In genomic region chr16:29916979-29917378, GRCh38 we compare ENCODE assay signal across 23 cellular contexts. TPM values are rescaled to one million over a fixed set of nuclear protein-coding genes. Genes with fewer than 3 reads are reported as not detected.
DNase-seq lines count a peak whose midpoint lies in the region; ATAC-seq and TF ChIP-seq lines count a peak whose summit lies in the region.
"Had no signal": no experiment of that assay in that cellular context is flagged by ENCODE, and none has a peak within 500 bp of the region (broad histone marks: within the 10 kb centered on the region; RNA-seq: fewer than 3 reads in every experiment).

No MANE protein-coding gene starts in this region.

- H3K27me3 Mint-ChIP-seq in Calu3 (ENCODE audit: unreplicated experiment) (no peaks in the 10 kb centered on the region), HFFc6 (ENCODE audit: insufficient read depth) (no peaks in the 10 kb centered on the region)
- H3K27me3 Mint-ChIP-seq in activated naive CD4-positive, alpha-beta T cell treated with anti-CD3 and anti-CD28 coated beads for 36 hours (ENCODE audit: low read depth): no peaks in the 10 kb centered on the region
- H3K27me3 Mint-ChIP-seq: CD4-positive, CD25-positive, alpha-beta regulatory T cell had no signal

- in situ Hi-C loops in SK-MEL-5 (cut with HindIII; ENCODE audit: low pct_unique_long_range_greater_than_20kb, low sequenced_read_pairs): no loop called here

- ATAC-seq in foreskin keratinocyte: no peak
- ATAC-seq in HG02938 (IDR thresholded peaks at IDR 0.05; ENCODE audit: unreplicated experiment): no peak

- no peak overlapping the region for H3K4me3 Mint-ChIP-seq in Calu3 (ENCODE audit: low read depth, unreplicated experiment)
- H3K4me3 Mint-ChIP-seq in HFFc6: no peak overlapping the region
- no peak overlapping the region for H3K4me3 Mint-ChIP-seq in activated naive CD4-positive, alpha-beta T cell treated with anti-CD3 and anti-CD28 coated beads for 36 hours
- H3K4me3 Mint-ChIP-seq: CD4-positive, CD25-positive, alpha-beta regulatory T cell had no signal

- DNase-seq in Calu3 (no peak), HFFc6 (no peak), SK-MEL-5 (ENCODE audit: low read depth, low spot score) (peak; percentile 33), foreskin keratinocyte (no peak), activated T-cell treated with anti-CD3 and anti-CD28 coated beads for 4 hours (no peak)
- DNase-seq in activated naive CD4-positive, alpha-beta T cell treated with anti-CD3 and anti-CD28 coated beads for 36 hours: no peak
- DNase-seq: CD4-positive, CD25-positive, alpha-beta regulatory T cell; COR-L47; DMS 273 treated with DMSO at 0.1 percent for 48 hours; DMS79 treated with DMSO at 0.1 percent for 48 hours; GM23248; Kasumi-1; MG63; NCI-H1048; NCI-H1417 treated with DMSO at 0.1 percent for 48 hours; NCI-H187; NCI-H446; NCI-H526 treated with DMSO at 0.1 percent for 48 hours; OCI-M1; RPMI8226; SHP77 treated with DMSO at 0.1 percent for 48 hours; T-helper 1 cell had no signal

- H3K36me3 Mint-ChIP-seq in Calu3 (ENCODE audit: insufficient read depth, unreplicated experiment): peaks cover 82% of the 10 kb centered on the region
- H3K36me3 Mint-ChIP-seq in HFFc6 (ENCODE audit: low read depth): peaks cover 22% of the 10 kb centered on the region; the same call in 1 of the 2 replicates
- H3K36me3 Mint-ChIP-seq in activated naive CD4-positive, alpha-beta T cell treated with anti-CD3 and anti-CD28 coated beads for 36 hours (ENCODE audit: low read depth): peaks cover 20% of the 10 kb centered on the region

- CTCF ChIA-PET in Calu3 (lab: Charles Lee): interaction anchor here (0.5 to 2.7 kb wide), 4 partner anchors 9 to 116 kb away, joined by 3 to 12 read pairs (median 4); partner anchors contain the start of genes KCTD13 and TMEM219
- CTCF ChIA-PET in activated naive CD4-positive, alpha-beta T cell treated with anti-CD3 and anti-CD28 coated beads for 36 hours (lab: Charles Lee): interaction anchor here (0.6 to 1.6 kb wide), 5 partner anchors 11 to 230 kb away, joined by 3 to 4 read pairs (median 3); no protein-coding TSS in a partner anchor

- H3K4me1 Mint-ChIP-seq in Calu3 (ENCODE audit: low read depth, unreplicated experiment) (peaks cover 42% of the 10 kb centered on the region), HFFc6 (ENCODE audit: low read depth) (peaks cover 8% of the 10 kb centered on the region; the same call in 1 of the 2 replicates)
- H3K4me1 Mint-ChIP-seq in activated naive CD4-positive, alpha-beta T cell treated with anti-CD3 and anti-CD28 coated beads for 36 hours (ENCODE audit: low read depth): peaks cover 10% of the 10 kb centered on the region

- no peak overlapping the region for H3K27ac ChIP-seq in foreskin keratinocyte
- H3K27ac ChIP-seq: GM23248 had no signal

- no peaks in the 10 kb centered on the region for H3K4me1 ChIP-seq in foreskin keratinocyte

- no TSS peak for BruUV-seq in Calu3 (replicated peaks; lab: Mats Ljungman, UMichigan)

- intact Hi-C loops in Calu3 (cut with micrococcal nuclease; ENCODE audit: unreplicated experiment): no loop called here
- intact Hi-C loops in activated naive CD4-positive, alpha-beta T cell treated with anti-CD3 and anti-CD28 coated beads for 36 hours (cut with micrococcal nuclease): no loop called here

- no peaks in the 10 kb centered on the region for H3K9me3 Mint-ChIP-seq in Calu3 (ENCODE audit: low read depth, unreplicated experiment)
- H3K9me3 Mint-ChIP-seq in HFFc6: no peaks in the 10 kb centered on the region
- H3K9me3 Mint-ChIP-seq in activated naive CD4-positive, alpha-beta T cell treated with anti-CD3 and anti-CD28 coated beads for 36 hours: no peaks in the 10 kb centered on the region
- H3K9me3 Mint-ChIP-seq: CD4-positive, CD25-positive, alpha-beta regulatory T cell had no signal

- H3K27ac Mint-ChIP-seq in Calu3 (ENCODE audit: unreplicated experiment) (no peak overlapping the region), HFFc6 (no peak overlapping the region)
- H3K27ac Mint-ChIP-seq in activated naive CD4-positive, alpha-beta T cell treated with anti-CD3 and anti-CD28 coated beads for 36 hours: no peak overlapping the region

- peak; percentile 6 for TF ChIP-seq CTCF in Calu3 (IDR thresholded peaks at IDR 0.05; ENCODE audit: unreplicated experiment)
- TF ChIP-seq CTCF in HFFc6 (IDR thresholded peaks at IDR 0.05): peak; percentile 32
- TF ChIP-seq CTCF in foreskin keratinocyte (conservative IDR thresholded peaks at IDR 0.05): peak; percentile 2

- no peaks in the 10 kb centered on the region for H3K27me3 ChIP-seq in foreskin keratinocyte
- H3K27me3 ChIP-seq: MG63 had no signal

RNA-seq across cellular contexts. Expression of gene KCTD13, which starts 9.0 kb away (rescaled TPM):
- total RNA-seq in Calu3 (2022) (52.8 and 55.8 TPM in 2 replicates), foreskin keratinocyte (7.0 and 7.2 TPM in 2 replicates)
- total RNA-seq in HFFc6 (2021; fragmentation: NEBNext Ultra II Directional; extraction: Animal tissue kit (Norgen Biotek cat#: 25700)): 10 to 100 TPM; 13.9 to 17.0 (median 16.1) TPM
- 9.1 and 11.0 TPM in 2 replicates for total RNA-seq in SK-MEL-5 (2014; rRNA removed; shearing (Covaris generic))
- 42.9 and 92.3 TPM in 2 replicates for polyA plus RNA-seq in SK-MEL-5 (2015; cell fraction: cytosol; rRNA removed)
- polyA plus RNA-seq in SK-MEL-5 (2015; cell fraction: nucleus; rRNA removed): 66.0 and 77.2 TPM in 2 replicates
- 7.5 and 8.0 TPM in 2 replicates for polyA plus RNA-seq in foreskin keratinocyte
- 10 to 100 TPM; 25.8 to 29.4 TPM for total RNA-seq in activated naive CD4-positive, alpha-beta T cell treated with anti-CD3 and anti-CD28 coated beads for 36 hours

RNA-seq across cellular contexts. Expression of gene ASPHD1, which starts 16.7 kb away (rescaled TPM):
- total RNA-seq in Calu3 (2022) (54.1 and 64.1 TPM in 2 replicates), foreskin keratinocyte (2.1 and 2.4 TPM in 2 replicates)
- total RNA-seq in HFFc6 (2021; fragmentation: NEBNext Ultra II Directional; extraction: Animal tissue kit (Norgen Biotek cat#: 25700)): 10 to 100 TPM in 4 of 6 experiments, 1 to 10 TPM in 2; 5.1 to 15.9 (median 14.1) TPM
- total RNA-seq in SK-MEL-5 (2014; rRNA removed; shearing (Covaris generic)): 3.4 and 3.7 TPM in 2 replicates
- polyA plus RNA-seq in SK-MEL-5 (2015; cell fraction: cytosol; rRNA removed): 10.5 and 16.2 TPM in 2 replicates
- polyA plus RNA-seq in SK-MEL-5 (2015; cell fraction: nucleus; rRNA removed): 4.7 and 7.1 TPM in 2 replicates
- polyA plus RNA-seq in foreskin keratinocyte: 4.4 and 5.1 TPM in 2 replicates
- total RNA-seq in activated naive CD4-positive, alpha-beta T cell treated with anti-CD3 and anti-CD28 coated beads for 36 hours: 1 to 10 TPM; 1.3 to 1.7 TPM
- total RNA-seq: CD4-positive, CD25-positive, alpha-beta regulatory T cell had no signal
- polyA plus RNA-seq: CD4-positive, CD25-positive, alpha-beta regulatory T cell had no signal

RNA-seq across cellular contexts. Expression of gene SEZ6L2, which starts 17.6 kb away (rescaled TPM):
- total RNA-seq in Calu3 (2022) (68.9 and 92.1 TPM in 2 replicates), foreskin keratinocyte (2.0 and 2.6 TPM in 2 replicates)
- total RNA-seq in HFFc6 (2021; fragmentation: NEBNext Ultra II Directional; extraction: Animal tissue kit (Norgen Biotek cat#: 25700)): 1 to 10 TPM; 1.5 to 4.5 (median 3.9) TPM
- total RNA-seq in SK-MEL-5 (2014; rRNA removed; shearing (Covaris generic)): 8.7 and 10.3 TPM in 2 replicates
- 45.5 and 56.8 TPM in 2 replicates for polyA plus RNA-seq in SK-MEL-5 (2015; cell fraction: cytosol; rRNA removed)
- 4.7 and 14.3 TPM in 2 replicates for polyA plus RNA-seq in SK-MEL-5 (2015; cell fraction: nucleus; rRNA removed)
- polyA plus RNA-seq in foreskin keratinocyte: 2.4 and 2.7 TPM in 2 replicates
- total RNA-seq in activated naive CD4-positive, alpha-beta T cell treated with anti-CD3 and anti-CD28 coated beads for 36 hours: under 1 TPM; 0.30 to 0.31 TPM
- total RNA-seq: CD4-positive, CD25-positive, alpha-beta regulatory T cell had no signal
- polyA plus RNA-seq: CD4-positive, CD25-positive, alpha-beta regulatory T cell had no signal

RNA-seq across cellular contexts. Expression of gene TMEM219, which starts 44.9 kb away (rescaled TPM):
- total RNA-seq in Calu3 (2022) (91.1 and 92.1 TPM in 2 replicates), foreskin keratinocyte (74.1 and 86.6 TPM in 2 replicates)
- 100 to 1,000 TPM; 105 to 122 (median 110) TPM for total RNA-seq in HFFc6 (2021; fragmentation: NEBNext Ultra II Directional; extraction: Animal tissue kit (Norgen Biotek cat#: 25700))
- total RNA-seq in SK-MEL-5 (2014; rRNA removed; shearing (Covaris generic)): 48.2 and 51.8 TPM in 2 replicates
- polyA plus RNA-seq in SK-MEL-5 (2015; cell fraction: cytosol; rRNA removed): 86.6 and 92.4 TPM in 2 replicates
- 144 and 184 TPM in 2 replicates for polyA plus RNA-seq in SK-MEL-5 (2015; cell fraction: nucleus; rRNA removed)
- polyA plus RNA-seq in foreskin keratinocyte: 104 and 119 TPM in 2 replicates
- total RNA-seq in activated naive CD4-positive, alpha-beta T cell treated with anti-CD3 and anti-CD28 coated beads for 36 hours: 10 to 100 TPM; 31.9 to 35.5 TPM

RNA-seq across cellular contexts. Expression of gene CDIPT, which starts 54.0 kb away (rescaled TPM):
- total RNA-seq in Calu3 (2022): 62.7 and 64.1 TPM in 2 replicates
- 100 to 1,000 TPM in 3 of 6 experiments, 10 to 100 TPM in 3; 82.6 to 115 (median 94.7) TPM for total RNA-seq in HFFc6 (2021; fragmentation: NEBNext Ultra II Directional; extraction: Animal tissue kit (Norgen Biotek cat#: 25700))
- total RNA-seq in SK-MEL-5 (2014; rRNA removed; shearing (Covaris generic)): 74.1 and 82.6 TPM in 2 replicates
- polyA plus RNA-seq in SK-MEL-5 (2015; cell fraction: cytosol; rRNA removed): 120 and 126 TPM in 2 replicates
- 47.0 and 55.0 TPM in 2 replicates for polyA plus RNA-seq in SK-MEL-5 (2015; cell fraction: nucleus; rRNA removed)
- 42.3 and 46.6 TPM in 2 replicates for total RNA-seq in foreskin keratinocyte
- polyA plus RNA-seq in foreskin keratinocyte: 55.4 and 59.6 TPM in 2 replicates
- total RNA-seq in activated naive CD4-positive, alpha-beta T cell treated with anti-CD3 and anti-CD28 coated beads for 36 hours: 10 to 100 TPM; 29.0 to 31.0 TPM
